Comparison of ENCODE assay signal across 22 cellular contexts in genomic region chr14:55317907-55318306, GRCh38.
"Had no signal": no experiment of that assay in that cellular context is flagged by ENCODE, and none has a peak within 500 bp of the region (broad histone marks: within the 10 kb centered on the region; RNA-seq: fewer than 3 reads in every experiment).

No MANE protein-coding gene starts in this region.

- H3K4me3 ChIP-seq: left lung, lung, pancreas, tibial artery had no signal

- ATAC-seq: activated T-cell treated with anti-CD3 and anti-CD28 coated beads, Interleukin-2, amount 50 U/mL, for 4 hours; foreskin keratinocyte; left lung; natural killer cell; pancreas; right cardiac atrium had no signal

- H3K4me1 ChIP-seq: foreskin keratinocyte, left lung, tibial artery had no signal

- H3K36me3 ChIP-seq: pancreas had no signal

- H3K27ac ChIP-seq: foreskin keratinocyte, left lung, neutrophil, pancreas, tibial artery had no signal

- H3K9me3 ChIP-seq: neutrophil, pancreas had no signal

- H3K27me3 ChIP-seq: foreskin keratinocyte, left lung, neutrophil, pancreas, tibial artery had no signal

- DNase-seq: activated CD4-positive, alpha-beta T cell treated with anti-CD3 and anti-CD28 coated beads for 4 hours; activated CD4-positive, alpha-beta T cell treated with anti-CD3 and anti-CD28 coated beads, Interleukin-2, amount 50 U/mL, for 48 hours; activated CD4-positive, CD25-positive, alpha-beta regulatory T cell; activated CD8-positive, alpha-beta memory T cell treated with anti-CD3 and anti-CD28 coated beads, Interleukin-2, amount 50 U/mL, for 48 hours; activated naive CD4-positive, alpha-beta T cell treated with Interleukin-2 at 50 U/mL for 16 hours; activated naive CD8-positive, alpha-beta T cell treated with anti-CD3 and anti-CD28 coated beads, Interleukin-2, amount 10 ng/mL, durations not matched to agents 7 days and 5 days; activated T-cell treated with anti-CD3 and anti-CD28 coated beads, Interleukin-2, amount 50 U/mL, for 4 hours; amygdala; dermis blood vessel endothelial cell; effector memory CD4-positive, alpha-beta T cell; foreskin keratinocyte; immature natural killer cell; left lung; natural killer cell; pancreas; right cardiac atrium; stimulated activated CD4-positive, alpha-beta T cell treated with anti-CD3 and anti-CD28 coated beads, Interleukin-1b, Interleukin-23, amount 100 ng/mL, for 48 hours; substantia nigra; T1000; tibial artery had no signal
